In genomic region chr1:203937678-203938330, GRCh38 we compare ENCODE assay signal across 1 cellular context.
TF ChIP-seq lines count a peak whose summit lies in the region.

No MANE protein-coding gene starts in this region.

TF ChIP-seq in HEK293, 187 proteins besides CTCF, POLR2A, EP300 and RAD21 (continued from another document):
- TF ChIP-seq AEBP2 (tag by site-specific recombination; IDR thresholded peaks at IDR 0.05; ENCODE audit: borderline replicate concordance), result no peak
